Comparison of ENCODE assay signal across 8 cellular contexts in genomic region chr3:5187920-5188418, GRCh38. TPM values are rescaled to one million over a fixed set of nuclear protein-coding genes. Genes with fewer than 3 reads are reported as not detected.
DNase-seq lines count a peak whose midpoint lies in the region; FAIRE-seq and TF ChIP-seq lines count a peak whose summit lies in the region.

No MANE protein-coding gene starts in this region.

- DNase-seq in H54 (ENCODE audit: insufficient read length, low spot score) (peak; percentile 32), activated T-cell treated with anti-CD3 and anti-CD28 coated beads for 4 hours (peak; percentile 26), myocyte (ENCODE audit: low read depth) (peak; percentile 42), type B pancreatic cell (ENCODE audit: extremely low spot score, unreplicated experiment) (no peak), putamen (ENCODE audit: low spot score) (no peak)

- whole genome bisulfite sequencing in esophagus, 2 donors = 1% methylated on average over 61 to 66 of the region's 66 CpGs

- peak overlapping the region; percentile 99 for H3K27ac Mint-ChIP-seq in type B pancreatic cell

- no peaks in the 10 kb centered on the region for H3K9me2 ChIP-seq in Loucy (replicated peaks; ENCODE audit: low read depth, low read length)

- H2AFZ ChIP-seq in Loucy (ENCODE audit: low read length) = peak overlapping the region; percentile 77

- TF ChIP-seq CTCF in Loucy (conservative IDR thresholded peaks at IDR 0.05; ENCODE audit: low read length) = no peak
- no peak for TF ChIP-seq CTCF in type B pancreatic cell (conservative IDR thresholded peaks at IDR 0.05)

- no peaks in the 10 kb centered on the region for H3K36me3 ChIP-seq in Loucy (ENCODE audit: insufficient read depth, low read length)
- H3K36me3 ChIP-seq in esophagus (ENCODE audit: control insufficient read depth in 2 of 2, insufficient read depth in 2 of 2, low read length in 1 of 2) = no peaks in the 10 kb centered on the region

- H4K20me1 ChIP-seq in Loucy (ENCODE audit: insufficient read depth, low read length, poor library complexity, severe bottlenecking) = peaks cover 49% of the 10 kb centered on the region

- FAIRE-seq in H54 (lab: Jason Lieb, UNC) = no peak

- H3K79me2 ChIP-seq in Loucy (ENCODE audit: insufficient read depth, low read length) = peaks cover 59% of the 10 kb centered on the region

- H3K9me3 Mint-ChIP-seq in type B pancreatic cell = peaks cover 4% of the 10 kb centered on the region

- peak; percentile 41 for TF ChIP-seq POLR2A in H54 (IDR thresholded peaks at IDR 0.05; ENCODE audit: low read depth, low read length)

- peaks cover 48% of the 10 kb centered on the region for H3K4me1 Mint-ChIP-seq in type B pancreatic cell (ENCODE audit: unreplicated experiment)

- no peaks in the 10 kb centered on the region for H3F3A ChIP-seq in Loucy (ENCODE audit: low read depth)

- H3K4me2 ChIP-seq in Loucy (ENCODE audit: low read depth, low read length, poor library complexity, severe bottlenecking) = peak overlapping the region; percentile 74

- H3K27me3 Mint-ChIP-seq in type B pancreatic cell = no peaks in the 10 kb centered on the region

- H3K27ac ChIP-seq in esophagus (ENCODE audit: low read depth in 2 of 2, low read length in 1 of 2) = peak overlapping the region; percentile 95 to 98

- H3K4me1 ChIP-seq in Loucy (ENCODE audit: insufficient read depth, low read length, poor library complexity, severe bottlenecking) = peaks cover 69% of the 10 kb centered on the region
- H3K4me1 ChIP-seq in esophagus (ENCODE audit: control insufficient read depth in 2 of 2, insufficient read depth in 2 of 2, low read length in 1 of 2) = peaks cover 0 to 4% of the 10 kb centered on the region in 2 donors

- peak overlapping the region; percentile 100 for H3K4me3 Mint-ChIP-seq in type B pancreatic cell

- H3K9ac ChIP-seq in Loucy (ENCODE audit: low read depth, low read length, poor library complexity, severe bottlenecking) = peak overlapping the region; percentile 88

- H3K9me3 ChIP-seq in Loucy (ENCODE audit: insufficient read depth, low read depth, low read length) = no peaks in the 10 kb centered on the region
- H3K9me3 ChIP-seq in esophagus (ENCODE audit: control insufficient read depth in 2 of 2, insufficient read depth in 1 of 2, low read depth in 1 of 2, low read length in 1 of 2) = no peaks in the 10 kb centered on the region

- H3K36me3 Mint-ChIP-seq in type B pancreatic cell = peaks cover 19% of the 10 kb centered on the region

- H3K4me3 ChIP-seq in GM08714 (ENCODE audit: low read length) (peak overlapping the region; percentile 75), Loucy (ENCODE audit: low read length, poor library complexity, severe bottlenecking) (peak overlapping the region; percentile 73), esophagus (ENCODE audit: low read depth in 1 of 2, low read length in 2 of 2) (peak overlapping the region; percentile 89 to 98)

- H3K27me3 ChIP-seq in Loucy (ENCODE audit: insufficient read depth, low read length, poor library complexity, severe bottlenecking) (peaks cover 6% of the 10 kb centered on the region), esophagus (ENCODE audit: control insufficient read depth in 1 of 2, insufficient read depth in 2 of 2, low read length in 2 of 2) (no peaks in the 10 kb centered on the region)

RNA-seq across cellular contexts. Expression of gene EDEM1, which starts 0.5 kb away (rescaled TPM):
- polyA plus RNA-seq in esophagus = 1 to 10 TPM; 5.8 to 9.0 TPM
- total RNA-seq in myocyte (6.7 and 9.1 TPM in 2 replicates), type B pancreatic cell (ENCODE audit: low replicate concordance) (20.2 and 35.1 TPM in 2 replicates)
- polyA plus RNA-seq in myocyte (2012) = 18.7 TPM

Comparison
In these comparisons a context has a peak if more than half of its experiments do, and no peak if none do; other contexts are left out.
1. DNase-seq: peak in H54 (single experiment), activated T-cell treated with anti-CD3 and anti-CD28 coated beads for 4 hours (single experiment) and myocyte (single experiment); none in type B pancreatic cell (single experiment) and putamen (single experiment).
2. Peak in every context shown above with its lines, with median percentiles within 50 percentile points of each other: H3K4me3 ChIP-seq.